1 cellular context compared by ENCODE assay signal in the genomic region with DNA sequence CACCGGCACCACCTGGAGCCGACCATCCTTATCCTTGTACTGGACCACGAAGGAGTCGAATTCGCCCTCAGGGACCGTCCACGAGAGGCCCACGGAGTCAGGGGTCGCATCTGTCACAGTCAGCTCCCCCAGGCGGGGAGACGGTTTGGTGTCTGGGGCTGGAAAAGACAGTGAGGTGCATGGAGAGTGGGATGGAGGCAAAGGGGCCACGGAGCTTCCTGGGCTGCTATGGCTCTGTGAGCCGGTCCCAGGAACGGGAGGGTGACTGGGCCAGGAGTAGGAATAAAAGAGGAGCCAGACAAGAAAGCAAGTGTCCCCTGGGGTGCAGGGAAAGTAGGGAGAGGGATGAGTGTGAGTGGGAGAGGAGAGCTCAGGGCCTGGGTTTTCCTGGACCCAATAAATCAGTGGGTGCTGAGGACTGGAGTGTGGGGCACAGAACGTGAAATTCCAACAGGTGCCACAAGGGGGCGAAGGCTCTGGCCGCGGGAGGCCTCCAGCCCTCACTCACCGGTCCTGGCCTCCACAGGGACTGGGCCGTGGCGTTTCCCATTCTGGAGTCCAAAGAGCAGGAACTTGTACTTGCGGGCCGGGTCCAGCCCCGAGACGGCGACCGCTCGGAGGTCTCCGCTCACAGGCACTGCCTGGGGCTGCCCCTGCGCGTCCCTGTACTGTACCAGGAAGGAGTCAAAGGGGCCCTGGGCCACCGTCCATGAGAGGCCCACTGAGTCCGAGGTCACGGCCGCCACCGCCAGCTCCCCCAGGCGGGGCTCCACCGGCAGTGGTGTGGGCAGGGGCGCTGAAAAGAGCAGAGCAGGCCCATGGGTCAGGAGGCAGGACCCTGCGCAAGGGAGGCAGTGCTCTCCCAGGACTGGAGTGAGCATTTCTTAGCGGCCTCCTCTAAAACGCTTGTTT.
TF ChIP-seq lines count a peak whose summit lies in the region.

No MANE protein-coding gene starts in this region.

TF ChIP-seq in HCT116, 20 proteins besides CTCF, POLR2A, EP300 and RAD21 (continued from another document):
- TF ChIP-seq, protein P1, sequence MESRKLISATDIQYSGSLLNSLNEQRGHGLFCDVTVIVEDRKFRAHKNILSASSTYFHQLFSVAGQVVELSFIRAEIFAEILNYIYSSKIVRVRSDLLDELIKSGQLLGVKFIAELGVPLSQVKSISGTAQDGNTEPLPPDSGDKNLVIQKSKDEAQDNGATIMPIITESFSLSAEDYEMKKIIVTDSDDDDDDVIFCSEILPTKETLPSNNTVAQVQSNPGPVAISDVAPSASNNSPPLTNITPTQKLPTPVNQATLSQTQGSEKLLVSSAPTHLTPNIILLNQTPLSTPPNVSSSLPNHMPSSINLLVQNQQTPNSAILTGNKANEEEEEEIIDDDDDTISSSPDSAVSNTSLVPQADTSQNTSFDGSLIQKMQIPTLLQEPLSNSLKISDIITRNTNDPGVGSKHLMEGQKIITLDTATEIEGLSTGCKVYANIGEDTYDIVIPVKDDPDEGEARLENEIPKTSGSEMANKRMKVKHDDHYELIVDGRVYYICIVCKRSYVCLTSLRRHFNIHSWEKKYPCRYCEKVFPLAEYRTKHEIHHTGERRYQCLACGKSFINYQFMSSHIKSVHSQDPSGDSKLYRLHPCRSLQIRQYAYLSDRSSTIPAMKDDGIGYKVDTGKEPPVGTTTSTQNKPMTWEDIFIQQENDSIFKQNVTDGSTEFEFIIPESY (IDR thresholded peaks at IDR 0.05; ENCODE audit: extremely low read depth, insufficient replicate concordance, low read length) = no peak
- TF ChIP-seq, protein P2, sequence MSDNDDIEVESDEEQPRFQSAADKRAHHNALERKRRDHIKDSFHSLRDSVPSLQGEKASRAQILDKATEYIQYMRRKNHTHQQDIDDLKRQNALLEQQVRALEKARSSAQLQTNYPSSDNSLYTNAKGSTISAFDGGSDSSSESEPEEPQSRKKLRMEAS (IDR thresholded peaks at IDR 0.05) = no peak
- no peak for TF ChIP-seq SRF (IDR thresholded peaks at IDR 0.05; ENCODE audit: low read depth)
- TF ChIP-seq ELF1 (IDR thresholded peaks at IDR 0.05; ENCODE audit: borderline replicate concordance, low read depth) = no peak
- TF ChIP-seq, protein P3, sequence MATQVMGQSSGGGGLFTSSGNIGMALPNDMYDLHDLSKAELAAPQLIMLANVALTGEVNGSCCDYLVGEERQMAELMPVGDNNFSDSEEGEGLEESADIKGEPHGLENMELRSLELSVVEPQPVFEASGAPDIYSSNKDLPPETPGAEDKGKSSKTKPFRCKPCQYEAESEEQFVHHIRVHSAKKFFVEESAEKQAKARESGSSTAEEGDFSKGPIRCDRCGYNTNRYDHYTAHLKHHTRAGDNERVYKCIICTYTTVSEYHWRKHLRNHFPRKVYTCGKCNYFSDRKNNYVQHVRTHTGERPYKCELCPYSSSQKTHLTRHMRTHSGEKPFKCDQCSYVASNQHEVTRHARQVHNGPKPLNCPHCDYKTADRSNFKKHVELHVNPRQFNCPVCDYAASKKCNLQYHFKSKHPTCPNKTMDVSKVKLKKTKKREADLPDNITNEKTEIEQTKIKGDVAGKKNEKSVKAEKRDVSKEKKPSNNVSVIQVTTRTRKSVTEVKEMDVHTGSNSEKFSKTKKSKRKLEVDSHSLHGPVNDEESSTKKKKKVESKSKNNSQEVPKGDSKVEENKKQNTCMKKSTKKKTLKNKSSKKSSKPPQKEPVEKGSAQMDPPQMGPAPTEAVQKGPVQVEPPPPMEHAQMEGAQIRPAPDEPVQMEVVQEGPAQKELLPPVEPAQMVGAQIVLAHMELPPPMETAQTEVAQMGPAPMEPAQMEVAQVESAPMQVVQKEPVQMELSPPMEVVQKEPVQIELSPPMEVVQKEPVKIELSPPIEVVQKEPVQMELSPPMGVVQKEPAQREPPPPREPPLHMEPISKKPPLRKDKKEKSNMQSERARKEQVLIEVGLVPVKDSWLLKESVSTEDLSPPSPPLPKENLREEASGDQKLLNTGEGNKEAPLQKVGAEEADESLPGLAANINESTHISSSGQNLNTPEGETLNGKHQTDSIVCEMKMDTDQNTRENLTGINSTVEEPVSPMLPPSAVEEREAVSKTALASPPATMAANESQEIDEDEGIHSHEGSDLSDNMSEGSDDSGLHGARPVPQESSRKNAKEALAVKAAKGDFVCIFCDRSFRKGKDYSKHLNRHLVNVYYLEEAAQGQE (IDR thresholded peaks at IDR 0.05; ENCODE audit: low read depth) = no peak
- TF ChIP-seq ZNF274 (IDR thresholded peaks at IDR 0.05; ENCODE audit: low read depth, low read length) = no peak
